Comparison of ENCODE assay signal across 17 cellular contexts in genomic region chr3:197994736-197995135, GRCh38. TPM values are rescaled to one million over a fixed set of nuclear protein-coding genes. Genes with fewer than 3 reads are reported as not detected.
A peak's percentile ranks its signal among the peaks of the same experiment; 100 is the strongest.
DNase-seq lines count a peak whose midpoint lies in the region; ATAC-seq and TF ChIP-seq lines count a peak whose summit lies in the region.
"Had no signal": no experiment of that assay in that cellular context is flagged by ENCODE, and none has a peak within 500 bp of the region (broad histone marks: within the 10 kb centered on the region; RNA-seq: fewer than 3 reads in every experiment).

No MANE protein-coding gene starts in this region.

- no peak overlapping the region for H4K91ac ChIP-seq in trophoblast cell (ENCODE audit: low read depth, low read length)

- no peak overlapping the region for H2BK120ac ChIP-seq in trophoblast cell (ENCODE audit: insufficient read depth, low read length, poor library complexity)

- H3K27ac ChIP-seq in trophoblast cell (ENCODE audit: low read depth, low read length) = no peak overlapping the region

- peak; percentile 29 for DNase-seq in DMS53 (lab: John Stamatoyannopoulos, UW)
- peak; percentile 9 for DNase-seq in DMS53 treated with DMSO at 0.1 percent for 48 hours (lab: John Stamatoyannopoulos, UW; ENCODE audit: unreplicated experiment)
- DNase-seq in LNCaP clone FGC (ENCODE audit: low read depth) = peak; percentile 19
- no peak for DNase-seq in trophoblast cell
- no peak for DNase-seq in activated CD8-positive, alpha-beta T cell treated with anti-CD3 and anti-CD28 coated beads, Interleukin-2, amount 10 ng/mL, durations not matched to agents 7 days and 5 days
- DNase-seq: C1 segment of cervical spinal cord; Calu3; CD4-positive, alpha-beta memory T cell; COR-L47; DMS79; EL; GDM1; GOT3; H7; HCEC 1CT had no signal

- no peaks in the 10 kb centered on the region for H3K79me2 ChIP-seq in trophoblast cell (ENCODE audit: control insufficient read depth, insufficient read depth, low read length, poor library complexity)

- no peak overlapping the region for H3K14ac ChIP-seq in trophoblast cell (ENCODE audit: low read length)

- no peak overlapping the region for H3K18ac ChIP-seq in trophoblast cell (ENCODE audit: low read length)

- no peak overlapping the region for H3K9ac ChIP-seq in trophoblast cell (ENCODE audit: low read length)

- no peak overlapping the region for H3K4me3 Mint-ChIP-seq in activated CD8-positive, alpha-beta T cell treated with anti-CD3 and anti-CD28 coated beads, Interleukin-2, amount 10 ng/mL, durations not matched to agents 7 days and 5 days
- H3K4me3 Mint-ChIP-seq: CD4-positive, alpha-beta memory T cell had no signal

- H4K8ac ChIP-seq in trophoblast cell (ENCODE audit: low read depth, low read length) = no peak overlapping the region

- H3K4me1 Mint-ChIP-seq in activated CD8-positive, alpha-beta T cell treated with anti-CD3 and anti-CD28 coated beads, Interleukin-2, amount 10 ng/mL, durations not matched to agents 7 days and 5 days (ENCODE audit: low read depth) = no peaks in the 10 kb centered on the region
- H3K4me1 Mint-ChIP-seq: CD4-positive, alpha-beta memory T cell had no signal

- no peak overlapping the region for H2BK12ac ChIP-seq in trophoblast cell (ENCODE audit: low read length)

- no peaks in the 10 kb centered on the region for H3K4me1 ChIP-seq in trophoblast cell (ENCODE audit: control insufficient read depth in 1 of 2, insufficient read depth in 2 of 2, low read length in 2 of 2)

- no CpG with 5 or more reads among the region's 1 CpG for WGBS in trophoblast cell (ENCODE audit: extremely low coverage, insufficient coverage, insufficient read length)

- no peaks in the 10 kb centered on the region for H3K36me3 Mint-ChIP-seq in activated CD8-positive, alpha-beta T cell treated with anti-CD3 and anti-CD28 coated beads, Interleukin-2, amount 10 ng/mL, durations not matched to agents 7 days and 5 days (ENCODE audit: low read depth)

- TF ChIP-seq CTCF in LNCaP clone FGC (IDR thresholded peaks at IDR 0.05; ENCODE audit: control insufficient read depth, extremely low read depth, insufficient read depth) = no peak

- ATAC-seq in activated CD8-positive, alpha-beta T cell treated with anti-CD3 and anti-CD28 coated beads, Interleukin-2, amount 10 ng/mL, durations not matched to agents 7 days and 5 days = no peak
- ATAC-seq in GM18502 (IDR thresholded peaks at IDR 0.05; ENCODE audit: poor library complexity, unreplicated experiment) = no peak
- ATAC-seq: GM12878 had no signal

- H3K27ac Mint-ChIP-seq in activated CD8-positive, alpha-beta T cell treated with anti-CD3 and anti-CD28 coated beads, Interleukin-2, amount 10 ng/mL, durations not matched to agents 7 days and 5 days = no peak overlapping the region
- H3K27ac Mint-ChIP-seq: CD4-positive, alpha-beta memory T cell had no signal

- no peaks in the 10 kb centered on the region for H3K9me3 Mint-ChIP-seq in activated CD8-positive, alpha-beta T cell treated with anti-CD3 and anti-CD28 coated beads, Interleukin-2, amount 10 ng/mL, durations not matched to agents 7 days and 5 days (ENCODE audit: insufficient read depth)
- H3K9me3 Mint-ChIP-seq: CD4-positive, alpha-beta memory T cell had no signal

- H3K9me3 ChIP-seq in trophoblast cell (ENCODE audit: insufficient read depth, low read depth, low read length) = no peaks in the 10 kb centered on the region

- no peak overlapping the region for H2BK5ac ChIP-seq in trophoblast cell (ENCODE audit: low read depth, low read length, poor library complexity)

- H4K12ac ChIP-seq in trophoblast cell (ENCODE audit: low read depth, low read length) = no peak overlapping the region

- no peaks in the 10 kb centered on the region for H3K27me3 ChIP-seq in trophoblast cell (ENCODE audit: insufficient read depth, low read length)

- no peak overlapping the region for H2AK5ac ChIP-seq in trophoblast cell (ENCODE audit: low read length)

- H3K23ac ChIP-seq in trophoblast cell (ENCODE audit: low read length) = no peak overlapping the region

- H2AFZ ChIP-seq in trophoblast cell (ENCODE audit: insufficient read depth, low read length, poor library complexity) = no peak overlapping the region

- CTCF ChIA-PET in activated CD8-positive, alpha-beta T cell treated with anti-CD3 and anti-CD28 coated beads, Interleukin-2, amount 10 ng/mL, durations not matched to agents 7 days and 5 days (lab: Charles Lee) = no interaction called here

- H3K4ac ChIP-seq in trophoblast cell (ENCODE audit: low read depth, low read length) = no peak overlapping the region

- no peaks in the 10 kb centered on the region for H3K27me3 Mint-ChIP-seq in activated CD8-positive, alpha-beta T cell treated with anti-CD3 and anti-CD28 coated beads, Interleukin-2, amount 10 ng/mL, durations not matched to agents 7 days and 5 days (ENCODE audit: low read depth)
- H3K27me3 Mint-ChIP-seq: CD4-positive, alpha-beta memory T cell had no signal

- H3K4me3 ChIP-seq in LNCaP clone FGC (ENCODE audit: low read depth, low read length) (no peak overlapping the region), trophoblast cell (ENCODE audit: low read depth, low read length) (no peak overlapping the region)
- H3K4me3 ChIP-seq: GM12878 had no signal

- H3K36me3 ChIP-seq in trophoblast cell (ENCODE audit: control insufficient read depth in 1 of 2, insufficient read depth in 2 of 2, low read length in 2 of 2) = no peaks in the 10 kb centered on the region

- no peak overlapping the region for H3K4me2 ChIP-seq in trophoblast cell (ENCODE audit: low read length)

- POLR2A ChIA-PET in activated CD8-positive, alpha-beta T cell treated with anti-CD3 and anti-CD28 coated beads, Interleukin-2, amount 10 ng/mL, durations not matched to agents 7 days and 5 days (lab: Charles Lee) = no interaction called here

- H3K79me1 ChIP-seq in trophoblast cell (ENCODE audit: low read length) = no peaks in the 10 kb centered on the region

RNA-seq across cellular contexts. Expression of gene LMLN, which starts 34.7 kb away (rescaled TPM):
- polyA plus RNA-seq in trophoblast cell (2013) = 1.7 and 1.8 TPM in 2 replicates
- 1 to 10 TPM; 4.0 to 6.0 TPM for total RNA-seq in activated CD8-positive, alpha-beta T cell treated with anti-CD3 and anti-CD28 coated beads, Interleukin-2, amount 10 ng/mL, durations not matched to agents 7 days and 5 days

RNA-seq across cellular contexts. Expression of gene RPL35A, which starts 44.7 kb away (rescaled TPM):
- 2,548 and 2,659 TPM in 2 replicates for polyA plus RNA-seq in trophoblast cell (2013)
- 100 to 1,000 TPM; 876 to 907 TPM for total RNA-seq in activated CD8-positive, alpha-beta T cell treated with anti-CD3 and anti-CD28 coated beads, Interleukin-2, amount 10 ng/mL, durations not matched to agents 7 days and 5 days

Comparison
In these comparisons a context has a peak if more than half of its experiments do, and no peak if none do; other contexts are left out.
1. DNase-seq: peak in DMS53 (single experiment), DMS53 treated with DMSO at 0.1 percent for 48 hours (single experiment) and LNCaP clone FGC (single experiment); none in trophoblast cell (0 of 2) and activated CD8-positive, alpha-beta T cell treated with anti-CD3 and anti-CD28 coated beads, Interleukin-2, amount 10 ng/mL, durations not matched to agents 7 days and 5 days (single experiment).